Comparison of ENCODE assay signal across 11 cellular contexts in the genomic region with DNA sequence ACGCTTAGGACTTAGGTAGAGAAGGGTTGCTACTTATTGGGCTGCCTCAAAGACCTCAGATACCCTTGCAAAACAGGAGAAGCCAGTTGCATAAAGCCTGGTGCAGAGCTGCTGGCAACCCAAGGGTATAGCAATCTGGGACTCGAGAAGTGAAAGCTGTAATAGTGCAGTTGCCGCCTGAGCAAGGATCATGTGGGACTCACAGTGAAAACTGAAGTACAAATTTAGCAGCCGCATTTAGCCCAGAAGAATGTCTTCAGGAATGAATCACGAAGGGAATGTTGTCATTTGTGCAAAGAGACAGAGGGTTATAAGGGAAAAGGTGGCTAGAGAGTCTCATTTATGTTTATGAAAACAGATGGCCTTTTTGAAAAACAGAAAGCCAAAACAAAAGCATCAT.
DNase-seq lines count a peak whose midpoint lies in the region; ATAC-seq and TF ChIP-seq lines count a peak whose summit lies in the region.
"Had no signal": no experiment of that assay in that cellular context is flagged by ENCODE, and none has a peak within 500 bp of the region (broad histone marks: within the 10 kb centered on the region; RNA-seq: fewer than 3 reads in every experiment).

No MANE protein-coding gene starts in this region.

- H3K4me1 ChIP-seq in right atrium auricular region: peaks cover 0 to 7% of the 10 kb centered on the region in 2 donors
- H3K4me1 ChIP-seq in tibial artery: peaks cover 0 to 26% (median 13%) of the 10 kb centered on the region in 4 donors
- no peaks in the 10 kb centered on the region for H3K4me1 ChIP-seq in SJCRH30

- H3K27me3 ChIP-seq in right atrium auricular region: no peaks in the 10 kb centered on the region
- H3K27me3 ChIP-seq in tibial artery: no peaks in the 10 kb centered on the region
- H3K27me3 ChIP-seq in SJCRH30: no peaks in the 10 kb centered on the region

- no peaks in the 10 kb centered on the region for H3K36me3 ChIP-seq in right atrium auricular region
- no peaks in the 10 kb centered on the region for H3K36me3 ChIP-seq in tibial artery
- H3K36me3 ChIP-seq in SJCRH30: no peaks in the 10 kb centered on the region

- H3K4me3 Mint-ChIP-seq in CD14-positive monocyte: no peak overlapping the region
- H3K4me3 Mint-ChIP-seq: activated naive CD8-positive, alpha-beta T cell; naive thymus-derived CD8-positive, alpha-beta T cell had no signal

- intact Hi-C loops in Right ventricle myocardium inferior (cut with DNase I): no loop called here
- intact Hi-C loops in tibial artery (cut with DNase I; ENCODE audit: low total_unique reads): no loop called here
- intact Hi-C loops in CD14-positive monocyte (cut with micrococcal nuclease): no loop called here

- peaks cover 3 to 10% (median 5%) of the 10 kb centered on the region in 3 donors for H3K27me3 Mint-ChIP-seq in CD14-positive monocyte (ENCODE audit: low read depth in 3 of 3)

- no peaks in the 10 kb centered on the region for H3K4me1 Mint-ChIP-seq in CD14-positive monocyte
- H3K4me1 Mint-ChIP-seq: naive thymus-derived CD8-positive, alpha-beta T cell had no signal

- TF ChIP-seq CTCF in right atrium auricular region (IDR thresholded peaks at IDR 0.05) (no peak), tibial artery (IDR thresholded peaks at IDR 0.05) (peak in 1 of 2 experiments; percentile 12), CD14-positive monocyte (IDR thresholded peaks at IDR 0.05) (no peak)

- ATAC-seq in Right ventricle myocardium inferior (peak; percentile 72), GM21723 (IDR thresholded peaks at IDR 0.05; ENCODE audit: unreplicated experiment) (no peak)
- ATAC-seq: naive thymus-derived CD8-positive, alpha-beta T cell had no signal

- DNase-seq in Right ventricle myocardium inferior (ENCODE audit: missing footprints) (no peak), right atrium auricular region (ENCODE audit: low spot score) (no peak), dedifferentiated amniotic fluid mesenchymal stem cell (ENCODE audit: extremely low spot score) (peak; percentile 61), medulla oblongata (ENCODE audit: extremely low spot score) (peak; percentile 66), tibial artery (peak; percentile 36 to 79), SJCRH30 (no peak), CD14-positive monocyte (ENCODE audit: low spot score) (no peak)
- DNase-seq: AML-193; naive thymus-derived CD8-positive, alpha-beta T cell had no signal

- no peak overlapping the region for H3K27ac Mint-ChIP-seq in CD14-positive monocyte
- H3K27ac Mint-ChIP-seq: activated naive CD8-positive, alpha-beta T cell; naive thymus-derived CD8-positive, alpha-beta T cell had no signal

- H3K9me3 Mint-ChIP-seq in CD14-positive monocyte: peaks cover 0 to 5% (median 0%) of the 10 kb centered on the region in 7 donors

- H3K27ac ChIP-seq in right atrium auricular region (no peak overlapping the region), tibial artery (peak overlapping the region; percentile 50 to 59), SJCRH30 (no peak overlapping the region)

- no peaks in the 10 kb centered on the region for H3K36me3 Mint-ChIP-seq in CD14-positive monocyte
- H3K36me3 Mint-ChIP-seq: activated naive CD8-positive, alpha-beta T cell; naive thymus-derived CD8-positive, alpha-beta T cell had no signal

- H3K9me3 ChIP-seq in right atrium auricular region: no peaks in the 10 kb centered on the region
- H3K9me3 ChIP-seq in tibial artery: no peaks in the 10 kb centered on the region
- H3K9me3 ChIP-seq in SJCRH30 (replicated peaks): no peaks in the 10 kb centered on the region

- H3K4me3 ChIP-seq in right atrium auricular region: no peak overlapping the region
- H3K4me3 ChIP-seq in tibial artery: peak overlapping the region; percentile 10 to 24
- no peak overlapping the region for H3K4me3 ChIP-seq in SJCRH30

Comparison
In these comparisons a context has a peak if more than half of its experiments do, and no peak if none do; other contexts are left out.
1. DNase-seq: peak in dedifferentiated amniotic fluid mesenchymal stem cell (single experiment), medulla oblongata (single experiment) and tibial artery (2 of 2); none in Right ventricle myocardium inferior (single experiment), right atrium auricular region (single experiment), SJCRH30 (0 of 2) and CD14-positive monocyte (single experiment).
2. H3K27ac ChIP-seq: peak in tibial artery (2 of 2); none in right atrium auricular region (0 of 2) and SJCRH30 (single experiment).
3. H3K4me3 ChIP-seq: peak in tibial artery (2 of 2); none in right atrium auricular region (0 of 2) and SJCRH30 (single experiment).